In the genomic region with DNA sequence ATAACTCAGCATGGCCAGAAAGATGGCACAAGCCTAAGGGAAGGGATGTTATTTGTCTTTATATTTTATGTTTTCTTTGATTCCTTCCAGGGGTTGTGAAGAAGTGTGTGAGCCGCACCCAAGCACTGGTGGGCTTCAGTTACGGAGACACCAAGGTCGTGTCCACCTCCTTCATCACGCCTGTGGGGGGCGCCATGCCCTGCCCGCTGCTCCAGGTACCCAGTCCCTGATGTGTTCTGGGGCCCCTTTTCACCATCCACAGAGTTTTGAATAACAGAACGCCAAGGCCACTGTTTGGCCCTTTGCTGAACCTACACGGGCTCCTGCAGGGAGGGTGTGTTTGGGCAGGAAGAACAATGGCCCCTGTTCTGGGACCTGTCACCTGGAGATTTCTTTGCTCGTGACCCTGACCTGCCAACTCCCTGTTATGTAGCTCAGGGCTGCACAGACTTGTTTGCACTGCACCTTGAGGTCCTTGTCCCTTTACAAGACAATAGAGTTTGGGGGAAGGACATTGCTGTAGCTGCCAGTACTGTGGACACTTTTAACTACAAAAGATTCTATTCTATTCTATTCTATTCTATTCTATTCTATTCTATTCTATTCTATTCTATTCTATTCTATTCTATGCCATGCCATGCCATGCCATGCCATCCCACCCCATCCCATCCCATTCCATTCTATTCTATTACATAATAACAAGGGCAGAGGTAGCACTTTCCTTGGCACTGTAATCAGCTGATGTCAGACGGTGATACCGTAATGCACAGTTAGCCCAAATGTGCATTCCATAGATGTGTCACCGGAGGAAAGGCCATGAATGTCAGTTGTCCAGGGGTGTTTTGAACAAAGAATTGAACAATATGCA, we compare ENCODE assay signal across 2 cellular contexts.
TF ChIP-seq lines count a peak whose summit lies in the region.

No MANE protein-coding gene starts in this region.

TF ChIP-seq in HepG2, 621 proteins besides CTCF, POLR2A, EP300 and RAD21:
- TF ChIP-seq SOX13 (IDR thresholded peaks at IDR 0.05) = no peak
- TF ChIP-seq SOX13 (CRISPR knock-in tag; conservative IDR thresholded peaks at IDR 0.05 in 1 of 2, IDR thresholded peaks at IDR 0.05 in 1 of 2) = peak in 1 of 2 experiments; percentile 68; a peak in 2 of 4 replicates
- TF ChIP-seq ZNF383 (CRISPR knock-in tag; IDR thresholded peaks at IDR 0.05; ENCODE audit: borderline replicate concordance) = no peak

TF ChIP-seq in WTC11, 78 proteins besides CTCF, POLR2A, EP300 and RAD21:
- TF ChIP-seq FOXP4 (CRISPR knock-in tag; IDR thresholded peaks at IDR 0.05) (no peak), NFE2L1 (CRISPR knock-in tag; IDR thresholded peaks at IDR 0.05) (no peak), FOXP1 (CRISPR knock-in tag; IDR thresholded peaks at IDR 0.05; ENCODE audit: borderline replicate concordance) (no peak)
